Comparison of ENCODE assay signal across 13 cellular contexts in genomic region chr2:39717067-39717466, GRCh38. TPM values are rescaled to one million over a fixed set of nuclear protein-coding genes. Genes with fewer than 3 reads are reported as not detected.
DNase-seq lines count a peak whose midpoint lies in the region; ATAC-seq and TF ChIP-seq lines count a peak whose summit lies in the region.
"Had no signal": no experiment of that assay in that cellular context is flagged by ENCODE, and none has a peak within 500 bp of the region (broad histone marks: within the 10 kb centered on the region; RNA-seq: fewer than 3 reads in every experiment).

No MANE protein-coding gene starts in this region.

- H3K27ac ChIP-seq in DND-41 (ENCODE audit: low read length) (no peak overlapping the region), smooth muscle cell (ENCODE audit: low read depth) (peak overlapping the region; percentile 78)
- H3K27ac ChIP-seq: A549 had no signal

- DNase-seq in DND-41 (no peak), NCI-H1694 (lab: John Stamatoyannopoulos, UW) (peak; percentile 56), NCI-H82 treated with DMSO at 0.1 percent for 48 hours (lab: John Stamatoyannopoulos, UW; ENCODE audit: unreplicated experiment) (peak; percentile 65), smooth muscle cell (lab: John Stamatoyannopoulos, UW; ENCODE audit: unreplicated experiment) (no peak), CD14-positive monocyte (ENCODE audit: low spot score) (no peak)
- DNase-seq: CD8-positive, alpha-beta memory T cell; DMS153; H7; IMR-90; KBM-7 had no signal

- H3K27ac Mint-ChIP-seq in CD14-positive monocyte, result no peak overlapping the region
- H3K27ac Mint-ChIP-seq: CD8-positive, alpha-beta memory T cell; GM23338 had no signal

- H3K9me3 ChIP-seq in DND-41 (ENCODE audit: insufficient read depth, low read length, severe bottlenecking), result no peaks in the 10 kb centered on the region
- H3K9me3 ChIP-seq in smooth muscle cell (replicated peaks; ENCODE audit: low read depth), result no peaks in the 10 kb centered on the region
- H3K9me3 ChIP-seq: A549 had no signal

- no peaks in the 10 kb centered on the region for H3K79me2 ChIP-seq in DND-41 (ENCODE audit: insufficient read depth, low read length)
- H3K79me2 ChIP-seq in smooth muscle cell (ENCODE audit: low read depth), result no peaks in the 10 kb centered on the region

- H3K36me3 ChIP-seq in DND-41 (ENCODE audit: insufficient read depth, low read length) (no peaks in the 10 kb centered on the region), smooth muscle cell (ENCODE audit: low read depth) (no peaks in the 10 kb centered on the region)

- H3K4me1 ChIP-seq in DND-41 (ENCODE audit: insufficient read depth, low read length) (no peaks in the 10 kb centered on the region), smooth muscle cell (ENCODE audit: low read depth) (peaks cover 3% of the 10 kb centered on the region)
- H3K4me1 ChIP-seq: A549 had no signal

- peaks cover 4% of the 10 kb centered on the region for H3F3A ChIP-seq in smooth muscle cell (ENCODE audit: low read depth)

- H2AFZ ChIP-seq in DND-41 (ENCODE audit: low read depth, low read length) (0 out of 2 replicates have a peak overlapping the region, but pooled peaks have one; percentile 2), smooth muscle cell (ENCODE audit: low read depth) (no peak overlapping the region)
- H2AFZ ChIP-seq: GM23338 had no signal

- no peak overlapping the region for H3K4me3 ChIP-seq in DND-41 (ENCODE audit: low read depth in 1 of 2, low read length in 2 of 2)
- no peak overlapping the region for H3K4me3 ChIP-seq in smooth muscle cell
- H3K4me3 ChIP-seq: A549, GM23338 had no signal

- H3K4me2 ChIP-seq in DND-41 (ENCODE audit: insufficient read depth, low read length) (no peak overlapping the region), smooth muscle cell (no peak overlapping the region)
- H3K4me2 ChIP-seq: A549, GM23338 had no signal

- no peaks in the 10 kb centered on the region for H3K27me3 ChIP-seq in DND-41 (ENCODE audit: insufficient read depth, low read length, poor library complexity)
- H3K27me3 ChIP-seq in smooth muscle cell (ENCODE audit: low read depth), result no peaks in the 10 kb centered on the region

- H3K4me3 Mint-ChIP-seq in CD14-positive monocyte, result no peak overlapping the region
- H3K4me3 Mint-ChIP-seq: CD8-positive, alpha-beta memory T cell; GM23338 had no signal

- H4K20me1 ChIP-seq in DND-41 (ENCODE audit: insufficient read depth, low read length), result no peaks in the 10 kb centered on the region
- H4K20me1 ChIP-seq in smooth muscle cell (ENCODE audit: low read depth), result no peaks in the 10 kb centered on the region

- TF ChIP-seq CTCF in DND-41 (IDR thresholded peaks at IDR 0.05; ENCODE audit: borderline replicate concordance, extremely low read depth, low read length, poor library complexity, severe bottlenecking) (no peak), smooth muscle cell (IDR thresholded peaks at IDR 0.05; ENCODE audit: borderline replicate concordance, insufficient read depth, poor library complexity, severe bottlenecking) (no peak), CD14-positive monocyte (IDR thresholded peaks at IDR 0.05) (no peak)

- WGBS in smooth muscle cell (ENCODE audit: low lambda C conversion rate), result 59% methylated on average over 12 of the region's 12 CpGs

- no peaks in the 10 kb centered on the region for H3K9me3 Mint-ChIP-seq in CD14-positive monocyte
- H3K9me3 Mint-ChIP-seq: CD8-positive, alpha-beta memory T cell; GM23338 had no signal

- no peak overlapping the region for H3K9ac ChIP-seq in DND-41 (ENCODE audit: low read depth, low read length)
- H3K9ac ChIP-seq in smooth muscle cell (ENCODE audit: low read depth), result no peak overlapping the region

- intact Hi-C loops in CD14-positive monocyte (cut with micrococcal nuclease), result no loop called here

- ATAC-seq in DND-41 (ENCODE audit: insufficient read depth, low read depth) (no peak), GM19397 (IDR thresholded peaks at IDR 0.05; ENCODE audit: unreplicated experiment) (no peak)
- ATAC-seq: A549, GM23338 had no signal

- H3K36me3 Mint-ChIP-seq in CD14-positive monocyte, result no peaks in the 10 kb centered on the region
- H3K36me3 Mint-ChIP-seq: CD8-positive, alpha-beta memory T cell had no signal

- H3K4me1 Mint-ChIP-seq in CD14-positive monocyte, result no peaks in the 10 kb centered on the region
- H3K4me1 Mint-ChIP-seq: CD8-positive, alpha-beta memory T cell had no signal

- no peaks in the 10 kb centered on the region for H3K27me3 Mint-ChIP-seq in CD14-positive monocyte (ENCODE audit: low read depth in 3 of 3)

RNA-seq across cellular contexts. Expression of gene TMEM178A, which starts 51.4 kb away (rescaled TPM):
- total RNA-seq in smooth muscle cell, result 14.6 and 19.9 TPM in 2 replicates
- polyA plus RNA-seq in smooth muscle cell, result 16.4 and 22.2 TPM in 2 replicates
- not detected for polyA plus RNA-seq in CD14-positive monocyte
- total RNA-seq: CD8-positive, alpha-beta memory T cell had no signal
- polyA plus RNA-seq: CD8-positive, alpha-beta memory T cell had no signal

Comparison
In these comparisons a context has a peak if more than half of its experiments do, and no peak if none do; other contexts are left out.
1. DNase-seq: peak in NCI-H1694 (single experiment) and NCI-H82 treated with DMSO at 0.1 percent for 48 hours (single experiment); none in DND-41 (single experiment), smooth muscle cell (single experiment) and CD14-positive monocyte (single experiment).
2. RNA of gene TMEM178A, which starts 51.4 kb away (polyA plus RNA-seq): 16.4 to 22.2 TPM in smooth muscle cell; not detected in CD14-positive monocyte; every median in the first group is over 10 times any median in the second.